34 cellular contexts compared by ENCODE assay signal in the genomic region with DNA sequence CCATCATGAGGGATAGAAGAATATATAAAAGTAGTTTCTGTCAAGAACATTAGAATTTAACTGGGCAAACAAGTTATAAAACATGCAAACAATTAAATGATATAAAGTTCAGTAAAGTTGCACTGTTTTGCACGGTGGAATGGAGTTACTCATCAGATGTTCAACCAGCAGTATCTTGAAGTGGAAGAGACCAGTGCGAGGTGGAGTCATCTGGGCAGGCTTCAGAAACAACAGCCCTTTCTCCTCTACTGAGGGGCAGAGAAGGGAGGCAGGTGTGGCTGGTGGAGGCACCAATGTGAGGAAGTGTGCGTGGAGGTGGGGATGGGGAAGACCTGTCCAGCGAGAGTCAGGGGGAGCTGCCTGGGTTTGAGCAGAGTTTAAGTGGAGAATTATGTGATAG. TPM values are rescaled to one million over a fixed set of nuclear protein-coding genes. Genes with fewer than 3 reads are reported as not detected.
"Had no signal": no experiment of that assay in that cellular context is flagged by ENCODE, and none has a peak within 500 bp of the region (broad histone marks: within the 10 kb centered on the region; RNA-seq: fewer than 3 reads in every experiment).

No MANE protein-coding gene starts in this region.

- H3K36me3 ChIP-seq: brain microvascular endothelial cell, esophagus muscularis mucosa, gastrocnemius medialis, heart left ventricle, WERI-Rb-1 had no signal

- DNase-seq: activated CD4-positive, alpha-beta memory T cell treated with anti-CD3 and anti-CD28 coated beads for 36 hours; activated CD4-positive, alpha-beta T cell treated with anti-CD3 and anti-CD28 coated beads for 36 hours; activated CD4-positive, alpha-beta T cell treated with anti-CD3 and anti-CD28 coated beads, Interleukin-2, amount 10 ng/mL, durations not matched to agents 24 days and 14 days; activated CD4-positive, CD25-positive, alpha-beta regulatory T cell; activated CD4-positive, CD25-positive, alpha-beta regulatory T cell treated with anti-CD3 and anti-CD28 coated beads, Interleukin-2, amount 50 U/mL, for 72 hours; activated CD8-positive, alpha-beta memory T cell treated with anti-CD3 and anti-CD28 coated beads, Interleukin-2, amount 10 ng/mL, durations not matched to agents 7 days and 5 days; activated CD8-positive, alpha-beta memory T cell treated with anti-CD3 and anti-CD28 coated beads, Interleukin-2, amount 50 U/mL, for 4 hours; activated CD8-positive, alpha-beta T cell treated with anti-CD3 and anti-CD28 coated beads, Interleukin-2, amount 10 ng/mL, durations not matched to agents 7 days and 5 days; activated effector memory CD4-positive, alpha-beta T cell treated with anti-CD3 and anti-CD28 coated beads, Interleukin-2, amount 50 U/mL, for 16 hours; activated naive CD4-positive, alpha-beta T cell treated with anti-CD3 and anti-CD28 coated beads for 36 hours; activated T-cell treated with anti-CD3 and anti-CD28 coated beads, Interleukin-2, amount 50 U/mL, for 1 hour; activated T-cell treated with anti-CD3 and anti-CD28 coated beads, Interleukin-2, amount 50 U/mL, for 48 hours; amniotic stem cell; anterior cingulate cortex; brain microvascular endothelial cell; cortex of kidney; dermis blood vessel endothelial cell; effector CD4-positive, alpha-beta T cell; effector memory CD8-positive, alpha-beta T cell; erythroblast; foreskin keratinocyte; gastrocnemius medialis; glutamatergic neuron; heart left ventricle; T-helper 1 cell; T-helper 17 cell; T1000; WERI-Rb-1 had no signal

- H3K27ac Mint-ChIP-seq: activated CD4-positive, alpha-beta memory T cell treated with anti-CD3 and anti-CD28 coated beads for 36 hours; activated CD4-positive, alpha-beta T cell treated with anti-CD3 and anti-CD28 coated beads for 36 hours; activated CD4-positive, alpha-beta T cell treated with anti-CD3 and anti-CD28 coated beads, Interleukin-2, amount 10 ng/mL, durations not matched to agents 24 days and 14 days; activated CD8-positive, alpha-beta memory T cell treated with anti-CD3 and anti-CD28 coated beads, Interleukin-2, amount 10 ng/mL, durations not matched to agents 7 days and 5 days; activated CD8-positive, alpha-beta T cell treated with anti-CD3 and anti-CD28 coated beads, Interleukin-2, amount 10 ng/mL, durations not matched to agents 7 days and 5 days; activated naive CD4-positive, alpha-beta T cell treated with anti-CD3 and anti-CD28 coated beads for 36 hours; activated naive CD8-positive, alpha-beta T cell; activated T-helper 1 cell treated with anti-CD3 and anti-CD28 coated beads, Interleukin-12 subunit alpha, Interleukin-12 subunit beta, Interleukin-2, Interleukin-4 antibody, amounts not matched to agents 30 ng/mL and 10 ng/mL and 1 ng/mL, durations not matched to agents 14 hours and 24 hours and 36 hours; activated T-helper 2 cell treated with anti-CD3 and anti-CD28 coated beads, Interferon-gamma antibody, Interleukin-2, Interleukin-4, amounts not matched to agents 10 μg/mL and 5 μg/mL and 100 μg/mL, durations not matched to agents 14 hours and 24 hours and 36 hours; T-helper 17 cell; T-helper 2 cell treated with Interferon-gamma antibody and Interleukin-4, amounts not matched to agents 5 μg/mL and 100 μg/mL, for 36 hours had no signal

- H3K4me1 ChIP-seq: esophagus muscularis mucosa, foreskin keratinocyte, gastrocnemius medialis had no signal

- H3K9me3 Mint-ChIP-seq: activated CD4-positive, alpha-beta memory T cell treated with anti-CD3 and anti-CD28 coated beads for 36 hours; activated CD4-positive, alpha-beta T cell treated with anti-CD3 and anti-CD28 coated beads, Interleukin-2, amount 10 ng/mL, durations not matched to agents 24 days and 14 days; activated naive CD4-positive, alpha-beta T cell treated with anti-CD3 and anti-CD28 coated beads for 36 hours; activated T-helper 1 cell treated with anti-CD3 and anti-CD28 coated beads, Interleukin-12 subunit alpha, Interleukin-12 subunit beta, Interleukin-2, Interleukin-4 antibody, amounts not matched to agents 30 ng/mL and 10 ng/mL and 1 ng/mL, durations not matched to agents 14 hours and 24 hours and 36 hours; activated T-helper 2 cell treated with anti-CD3 and anti-CD28 coated beads, Interferon-gamma antibody, Interleukin-2, Interleukin-4, amounts not matched to agents 10 μg/mL and 5 μg/mL and 100 μg/mL, durations not matched to agents 14 hours and 24 hours and 36 hours; effector memory CD8-positive, alpha-beta T cell; T-helper 2 cell treated with Interferon-gamma antibody and Interleukin-4, amounts not matched to agents 5 μg/mL and 100 μg/mL, for 36 hours had no signal

- H3K4me3 ChIP-seq: esophagus muscularis mucosa, gastrocnemius medialis, heart left ventricle had no signal

- H3K36me3 Mint-ChIP-seq: activated CD4-positive, alpha-beta memory T cell treated with anti-CD3 and anti-CD28 coated beads for 36 hours; activated CD8-positive, alpha-beta memory T cell treated with anti-CD3 and anti-CD28 coated beads, Interleukin-2, amount 10 ng/mL, durations not matched to agents 7 days and 5 days; activated naive CD8-positive, alpha-beta T cell had no signal

- H3K27ac ChIP-seq: brain microvascular endothelial cell, esophagus muscularis mucosa, foreskin keratinocyte, gastrocnemius medialis, heart left ventricle, WERI-Rb-1 had no signal

- H3K4me3 Mint-ChIP-seq: activated CD4-positive, alpha-beta memory T cell treated with anti-CD3 and anti-CD28 coated beads for 36 hours; activated CD4-positive, alpha-beta T cell treated with anti-CD3 and anti-CD28 coated beads for 36 hours; activated CD4-positive, alpha-beta T cell treated with anti-CD3 and anti-CD28 coated beads, Interleukin-2, amount 10 ng/mL, durations not matched to agents 24 days and 14 days; activated CD8-positive, alpha-beta memory T cell treated with anti-CD3 and anti-CD28 coated beads, Interleukin-2, amount 10 ng/mL, durations not matched to agents 7 days and 5 days; activated CD8-positive, alpha-beta T cell treated with anti-CD3 and anti-CD28 coated beads, Interleukin-2, amount 10 ng/mL, durations not matched to agents 7 days and 5 days; activated naive CD4-positive, alpha-beta T cell treated with anti-CD3 and anti-CD28 coated beads for 36 hours; activated naive CD8-positive, alpha-beta T cell; activated T-helper 1 cell treated with anti-CD3 and anti-CD28 coated beads, Interleukin-12 subunit alpha, Interleukin-12 subunit beta, Interleukin-2, Interleukin-4 antibody, amounts not matched to agents 30 ng/mL and 10 ng/mL and 1 ng/mL, durations not matched to agents 14 hours and 24 hours and 36 hours; effector memory CD8-positive, alpha-beta T cell; T-helper 17 cell; T-helper 2 cell treated with Interferon-gamma antibody and Interleukin-4, amounts not matched to agents 5 μg/mL and 100 μg/mL, for 36 hours had no signal

- H3K27me3 ChIP-seq: brain microvascular endothelial cell, esophagus muscularis mucosa, gastrocnemius medialis had no signal

- H3K9me3 ChIP-seq: esophagus muscularis mucosa, gastrocnemius medialis, heart left ventricle had no signal

RNA-seq across cellular contexts. Expression of a gene that starts 7.5 kb away (rescaled TPM):
- total RNA-seq: bronchial epithelial cell, T-helper 17 cell had no signal
